ENCODE assay signal across 1 cellular context in the genomic region with DNA sequence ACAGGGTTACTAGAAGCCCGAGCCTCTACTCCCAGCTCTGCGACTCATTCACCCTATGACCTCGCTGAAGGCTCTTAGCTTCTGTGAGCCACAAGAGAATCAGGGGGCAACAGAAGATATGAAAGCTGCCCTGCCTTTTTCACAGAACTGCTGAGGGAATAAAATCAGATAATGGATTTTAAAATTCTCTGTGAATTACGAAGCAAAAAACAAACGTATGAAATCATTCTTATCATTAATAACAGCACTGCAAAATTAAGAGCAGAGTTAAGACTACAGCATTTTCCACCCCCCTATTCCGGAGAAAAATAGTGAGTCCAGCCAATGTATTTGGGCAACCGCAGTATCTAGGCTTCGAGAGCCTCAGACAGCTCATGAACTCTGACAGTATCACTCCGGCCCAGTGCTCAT.
TF ChIP-seq lines count a peak whose summit lies in the region.

No MANE protein-coding gene starts in this region.

TF ChIP-seq in GM23338, 12 proteins besides CTCF, POLR2A, EP300 and RAD21 (continued from another document):
- no peak for TF ChIP-seq JUNB (IDR thresholded peaks at IDR 0.05; ENCODE audit: unreplicated experiment)
- no peak for TF ChIP-seq ETS1 (IDR thresholded peaks at IDR 0.05)
- TF ChIP-seq POLR2AphosphoS5 (IDR thresholded peaks at IDR 0.05; ENCODE audit: low read depth): no peak
- no peak for TF ChIP-seq EZH2 (IDR thresholded peaks at IDR 0.05; ENCODE audit: low read depth, unreplicated experiment)
- TF ChIP-seq EZH2phosphoT487 (IDR thresholded peaks at IDR 0.05; ENCODE audit: unreplicated experiment): no peak
TF ChIP-seq in GM23338: peak in this region for 0.
